In the genomic region with DNA sequence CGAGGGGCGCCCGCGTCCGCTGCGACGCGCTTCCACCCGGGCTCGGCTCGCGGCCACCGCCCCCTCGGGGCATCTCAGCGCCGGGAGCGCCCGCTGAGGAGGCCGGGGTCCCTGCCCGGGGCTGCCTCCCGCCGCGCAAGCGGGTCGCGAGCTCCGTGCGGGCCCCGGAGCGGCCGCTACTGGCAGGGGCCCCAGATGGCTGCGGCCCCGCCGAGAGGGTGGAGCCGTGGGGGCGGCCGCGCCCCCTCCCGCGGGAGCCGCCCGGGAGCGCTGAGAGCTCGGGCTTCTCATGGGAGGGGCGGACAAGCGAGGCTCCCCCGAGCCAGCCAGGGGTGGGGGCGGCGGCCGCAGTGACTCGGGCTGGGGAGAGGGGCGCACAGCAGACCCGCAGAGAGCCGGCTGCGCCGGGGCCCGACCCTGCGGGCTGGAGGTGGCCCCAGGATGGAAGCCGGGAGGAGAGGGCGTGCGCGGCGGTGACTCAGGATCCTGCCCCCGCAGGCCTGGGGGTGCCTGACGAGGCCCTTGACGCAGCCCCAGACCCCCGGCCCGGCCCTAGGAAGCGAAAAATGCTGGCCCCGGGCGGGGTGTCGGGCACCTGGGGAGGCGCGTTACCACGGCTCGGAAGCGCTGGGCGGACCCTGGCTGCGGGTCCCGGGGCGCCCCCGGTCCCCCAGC, we compare ENCODE assay signal across 1 cellular context.
TF ChIP-seq lines count a peak whose summit lies in the region.

No MANE protein-coding gene starts in this region.

TF ChIP-seq in endothelial cell of umbilical vein, 7 proteins besides CTCF, POLR2A, EP300 and RAD21:
- TF ChIP-seq MYC (IDR thresholded peaks at IDR 0.05; ENCODE audit: low read depth, low read length) = no peak
- TF ChIP-seq GATA2 (IDR thresholded peaks at IDR 0.05; ENCODE audit: insufficient read depth, insufficient read length, low read depth, low read length) = no peak
- TF ChIP-seq FOS (IDR thresholded peaks at IDR 0.05; ENCODE audit: borderline replicate concordance, insufficient read depth, low read length) = peak; percentile 31
